8 cellular contexts compared by ENCODE assay signal in the genomic region with DNA sequence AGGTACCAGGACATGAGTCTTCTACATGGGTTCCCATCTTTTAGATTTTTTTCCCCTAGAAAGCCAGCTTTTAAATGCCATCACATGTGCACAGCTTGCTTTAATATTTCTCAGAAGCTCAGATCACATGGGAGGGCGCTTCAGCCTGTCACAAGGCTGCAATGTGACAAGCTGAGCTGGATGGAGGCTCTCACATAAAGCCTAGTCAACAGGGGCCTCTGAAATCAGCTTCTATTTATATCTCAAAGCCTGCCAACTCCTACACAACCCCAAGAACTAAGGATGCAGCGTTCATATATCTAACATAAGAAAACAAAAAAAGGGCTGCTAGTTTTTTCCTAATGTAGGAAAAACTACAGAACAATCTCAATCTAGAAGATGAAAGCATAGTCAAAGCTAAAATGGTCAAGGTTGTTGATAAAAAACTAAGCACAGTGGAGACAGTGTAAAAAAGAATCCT. TPM values are rescaled to one million over a fixed set of nuclear protein-coding genes. Genes with fewer than 3 reads are reported as not detected.
DNase-seq lines count a peak whose midpoint lies in the region; ATAC-seq and TF ChIP-seq lines count a peak whose summit lies in the region.

No MANE protein-coding gene starts in this region.

- H3K36me3 ChIP-seq in HUES6 (ENCODE audit: control insufficient read depth, insufficient read depth, low read length) (peaks cover 61% of the 10 kb centered on the region), iPS-15b (ENCODE audit: control insufficient read depth, insufficient read depth, low read length) (peaks cover 12% of the 10 kb centered on the region), sigmoid colon (peaks cover 0 to 31% (median 13%) of the 10 kb centered on the region in 4 donors)

- ATAC-seq in GM21367 (IDR thresholded peaks at IDR 0.05; ENCODE audit: unreplicated experiment) (peak; percentile 42), GM19467 (IDR thresholded peaks at IDR 0.05; ENCODE audit: unreplicated experiment) (no peak)

- H3K27me3 Mint-ChIP-seq in MCF 10A (ENCODE audit: insufficient read depth, unreplicated experiment): no peaks in the 10 kb centered on the region

- peak overlapping the region; percentile 95 for H3K4me3 ChIP-seq in HUES6 (ENCODE audit: low read depth, low read length)
- peak overlapping the region; percentile 71 for H3K4me3 ChIP-seq in iPS-15b (ENCODE audit: low read depth, low read length)
- peak overlapping the region; percentile 73 to 96 (median 88) for H3K4me3 ChIP-seq in sigmoid colon

- H3K9ac ChIP-seq in HUES6 (ENCODE audit: low read length): peak overlapping the region; percentile 99
- H3K9ac ChIP-seq in iPS-15b (ENCODE audit: low read depth, low read length): peak overlapping the region; percentile 43

- H3K4me1 ChIP-seq in HUES6 (ENCODE audit: control insufficient read depth, insufficient read depth, low read length) (peaks cover 4% of the 10 kb centered on the region; the same call in 1 of the 2 replicates), iPS-15b (ENCODE audit: control insufficient read depth, insufficient read depth, low read length) (peaks cover 16% of the 10 kb centered on the region), sigmoid colon (peaks cover 0 to 50% (median 48%) of the 10 kb centered on the region in 4 donors)

- 2 to 6% methylated on average over 2 of the region's 2 CpGs for WGBS in sigmoid colon, 2 donors

- TF ChIP-seq CTCF in MCF 10A (IDR thresholded peaks at IDR 0.05; ENCODE audit: unreplicated experiment): no peak
- TF ChIP-seq CTCF in sigmoid colon (IDR thresholded peaks at IDR 0.05): no peak

- DNase-seq in DMS114 treated with DMSO at 0.1 percent for 48 hours (lab: John Stamatoyannopoulos, UW; ENCODE audit: unreplicated experiment) (peak; percentile 38), T follicular helper cell (ENCODE audit: low read depth) (peak; percentile 10), MCF 10A (ENCODE audit: unreplicated experiment) (peak; percentile 51), sigmoid colon (peak; percentile 88)

- BruUV-seq in MCF 10A (replicated peaks; lab: Mats Ljungman, UMichigan): no TSS peak

- peaks cover 26% of the 10 kb centered on the region for H3K4me1 Mint-ChIP-seq in MCF 10A (ENCODE audit: insufficient read depth, unreplicated experiment)

- H3K9me3 Mint-ChIP-seq in MCF 10A (ENCODE audit: unreplicated experiment): no peaks in the 10 kb centered on the region

- peak; percentile 30 to 31 for TF ChIP-seq POLR2A in sigmoid colon (IDR thresholded peaks at IDR 0.05)

- H3K36me3 Mint-ChIP-seq in MCF 10A (ENCODE audit: insufficient read depth, unreplicated experiment): peaks cover 69% of the 10 kb centered on the region

- H3K4me3 Mint-ChIP-seq in MCF 10A (ENCODE audit: unreplicated experiment): peak overlapping the region; percentile 78

- peak in 2 of 4 donors; percentile 6 to 87 for TF ChIP-seq EP300 in sigmoid colon (IDR thresholded peaks at IDR 0.05)

- POLR2A ChIA-PET in MCF 10A (lab: Yijun Ruan, JAX): interaction anchor here (0.6 to 6.2 kb wide), 29 partner anchors 16 to 460 kb away, joined by 3 to 176 read pairs (median 5); a partner anchor contains a TSS

- peak overlapping the region; percentile 99 for H3K27ac Mint-ChIP-seq in MCF 10A (ENCODE audit: low read depth, unreplicated experiment)

- intact Hi-C loops in MCF 10A (cut with micrococcal nuclease) (no loop called here), sigmoid colon (cut with DNase I) (loop anchor here (10.0 kb wide), 1 partner anchor 1878 kb away; no protein-coding TSS in a partner anchor)

- CTCF ChIA-PET in MCF 10A (lab: Yijun Ruan, JAX): interaction anchor here (0.6 to 2.3 kb wide), 24 partner anchors 12 to 459 kb away, joined by 3 to 9 read pairs (median 4); no protein-coding TSS in a partner anchor

- H3K27ac ChIP-seq in HUES6 (ENCODE audit: low read depth, low read length) (no peak overlapping the region), sigmoid colon (peak overlapping the region; percentile 99 to 100 (median 100))

- H3K9me3 ChIP-seq in HUES6 (ENCODE audit: control insufficient read depth, insufficient read depth, low read depth, low read length) (no peaks in the 10 kb centered on the region), iPS-15b (ENCODE audit: control insufficient read depth, insufficient read depth, low read length) (no peaks in the 10 kb centered on the region), sigmoid colon (no peaks in the 10 kb centered on the region)

- H3K27me3 ChIP-seq in HUES6 (ENCODE audit: control insufficient read depth, insufficient read depth, low read length): no peaks in the 10 kb centered on the region
- H3K27me3 ChIP-seq in iPS-15b (ENCODE audit: control insufficient read depth, insufficient read depth, low read length): no peaks in the 10 kb centered on the region
- H3K27me3 ChIP-seq in sigmoid colon: no peaks in the 10 kb centered on the region

RNA-seq across cellular contexts. Expression of a gene that starts 2.3 kb away (rescaled TPM):
- total RNA-seq in MCF 10A (2022) (91.7 and 107 TPM in 2 replicates), sigmoid colon (100 to 1,000 TPM; 126 to 307 (median 177) TPM)
- polyA plus RNA-seq in sigmoid colon: 10 to 100 TPM; 49.5 to 78.3 (median 78.1) TPM

Comparison
In these comparisons a context has a peak if more than half of its experiments do, and no peak if none do; other contexts are left out.
1. DNase-seq: peak in every context shown above with its lines; median percentile 88 in sigmoid colon; 51 in MCF 10A; 38 in DMS114 treated with DMSO at 0.1 percent for 48 hours; 10 in T follicular helper cell.